In genomic region chr4:127500242-127500641, GRCh38 we compare ENCODE assay signal across 37 cellular contexts.
"Had no signal": no experiment of that assay in that cellular context is flagged by ENCODE, and none has a peak within 500 bp of the region (broad histone marks: within the 10 kb centered on the region; RNA-seq: fewer than 3 reads in every experiment).

No MANE protein-coding gene starts in this region.

- H3K9me3 Mint-ChIP-seq: activated B cell treated with CpG ODN at 0.5 μM for 24 hours; activated CD4-positive, alpha-beta memory T cell treated with anti-CD3 and anti-CD28 coated beads, Interleukin-2, amount 10 ng/mL, durations not matched to agents 7 days and 5 days had no signal

- H3K9ac ChIP-seq: KMS-11 had no signal

- H3K36me3 Mint-ChIP-seq: activated CD8-positive, alpha-beta memory T cell treated with anti-CD3 and anti-CD28 coated beads, Interleukin-2, amount 10 ng/mL, durations not matched to agents 7 days and 5 days; activated naive CD4-positive, alpha-beta T cell treated with anti-CD3 and anti-CD28 coated beads, Interleukin-2, amount 10 ng/mL, durations not matched to agents 7 days and 5 days; activated naive CD8-positive, alpha-beta T cell; brain had no signal

- H3K4me3 ChIP-seq: PC-9, SJSA1 had no signal

- H3K4me3 Mint-ChIP-seq: activated B cell treated with CpG ODN at 0.5 μM for 24 hours; activated CD4-positive, alpha-beta memory T cell treated with anti-CD3 and anti-CD28 coated beads, Interleukin-2, amount 10 ng/mL, durations not matched to agents 7 days and 5 days; activated CD8-positive, alpha-beta memory T cell treated with anti-CD3 and anti-CD28 coated beads, Interleukin-2, amount 10 ng/mL, durations not matched to agents 7 days and 5 days; activated naive CD4-positive, alpha-beta T cell treated with anti-CD3 and anti-CD28 coated beads, Interleukin-2, amount 10 ng/mL, durations not matched to agents 7 days and 5 days; activated naive CD8-positive, alpha-beta T cell; activated naive CD8-positive, alpha-beta T cell treated with anti-CD3 and anti-CD28 coated beads, Interleukin-2, amount 50 U/mL, for 24 hours; brain had no signal

- ATAC-seq: activated CD8-positive, alpha-beta memory T cell treated with anti-CD3 and anti-CD28 coated beads, Interleukin-2, amount 10 ng/mL, durations not matched to agents 7 days and 5 days; activated naive CD8-positive, alpha-beta T cell treated with anti-CD3 and anti-CD28 coated beads, Interleukin-2, amount 50 U/mL, for 24 hours had no signal

- H3K27ac Mint-ChIP-seq: activated B cell treated with CpG ODN at 0.5 μM for 24 hours; activated CD4-positive, alpha-beta memory T cell treated with anti-CD3 and anti-CD28 coated beads, Interleukin-2, amount 10 ng/mL, durations not matched to agents 7 days and 5 days; activated CD8-positive, alpha-beta memory T cell treated with anti-CD3 and anti-CD28 coated beads, Interleukin-2, amount 10 ng/mL, durations not matched to agents 7 days and 5 days; activated naive CD4-positive, alpha-beta T cell treated with anti-CD3 and anti-CD28 coated beads, Interleukin-2, amount 10 ng/mL, durations not matched to agents 7 days and 5 days; activated naive CD8-positive, alpha-beta T cell; activated naive CD8-positive, alpha-beta T cell treated with anti-CD3 and anti-CD28 coated beads, Interleukin-2, amount 50 U/mL, for 24 hours had no signal

- H3K4me1 Mint-ChIP-seq: activated B cell treated with CpG ODN at 0.5 μM for 24 hours; activated CD4-positive, alpha-beta memory T cell treated with anti-CD3 and anti-CD28 coated beads, Interleukin-2, amount 10 ng/mL, durations not matched to agents 7 days and 5 days; activated naive CD4-positive, alpha-beta T cell treated with anti-CD3 and anti-CD28 coated beads, Interleukin-2, amount 10 ng/mL, durations not matched to agents 7 days and 5 days; activated naive CD8-positive, alpha-beta T cell treated with anti-CD3 and anti-CD28 coated beads, Interleukin-2, amount 50 U/mL, for 24 hours had no signal

- H3K4me2 ChIP-seq: KMS-11, PC-9 had no signal

- H3K27me3 Mint-ChIP-seq: activated B cell treated with CpG ODN at 0.5 μM for 24 hours; activated CD4-positive, alpha-beta memory T cell treated with anti-CD3 and anti-CD28 coated beads, Interleukin-2, amount 10 ng/mL, durations not matched to agents 7 days and 5 days; activated CD8-positive, alpha-beta memory T cell treated with anti-CD3 and anti-CD28 coated beads, Interleukin-2, amount 10 ng/mL, durations not matched to agents 7 days and 5 days; activated naive CD4-positive, alpha-beta T cell treated with anti-CD3 and anti-CD28 coated beads, Interleukin-2, amount 10 ng/mL, durations not matched to agents 7 days and 5 days; activated naive CD8-positive, alpha-beta T cell treated with anti-CD3 and anti-CD28 coated beads, Interleukin-2, amount 50 U/mL, for 24 hours had no signal

- H3K36me3 ChIP-seq: SJSA1 had no signal

- H3K27ac ChIP-seq: KMS-11, PC-9, SJSA1, VCaP had no signal

- H2AFZ ChIP-seq: PC-9 had no signal

- H3K27me3 ChIP-seq: SJSA1 had no signal

- FAIRE-seq: bronchial epithelial cell, RCC 7860 had no signal

- DNase-seq: activated B cell treated with CpG ODN at 0.5 μM for 24 hours; activated CD4-positive, alpha-beta memory T cell treated with anti-CD3 and anti-CD28 coated beads, Interleukin-2, amount 10 ng/mL, durations not matched to agents 7 days and 5 days; activated CD4-positive, alpha-beta T cell treated with anti-CD3 and anti-CD28 coated beads for 48 hours; activated CD4-positive, CD25-positive, alpha-beta regulatory T cell treated with anti-CD3 and anti-CD28 coated beads, Interleukin-2, amount 50 U/mL, for 72 hours; activated CD8-positive, alpha-beta memory T cell treated with anti-CD3 and anti-CD28 coated beads for 24 hours; activated CD8-positive, alpha-beta memory T cell treated with anti-CD3 and anti-CD28 coated beads, Interleukin-2, amount 10 ng/mL, durations not matched to agents 7 days and 5 days; activated CD8-positive, alpha-beta memory T cell treated with anti-CD3 and anti-CD28 coated beads, Interleukin-2, amount 50 U/mL, for 48 hours; activated effector memory CD4-positive, alpha-beta T cell treated with Interleukin-2 at 50 U/mL for 16 hours; activated naive CD4-positive, alpha-beta T cell treated with anti-CD3 and anti-CD28 coated beads, Interleukin-2, amount 10 ng/mL, durations not matched to agents 7 days and 5 days; activated naive CD8-positive, alpha-beta T cell treated with anti-CD3 and anti-CD28 coated beads, Interleukin-2, amount 50 U/mL, for 24 hours; activated T-cell treated with anti-CD3 and anti-CD28 coated beads, Interleukin-2, amount 50 U/mL, for 48 hours; anterior cingulate cortex; central memory CD4-positive, alpha-beta T cell; MM.1S; MV-4-11; NCI-H1092; NCI-H146; NCI-H187; NCI-H2029 treated with DMSO at 0.1 percent for 48 hours; NCI-H2107; NCI-H2171; NCI-H510A; NCI-H526; NCI-H748 treated with DMSO at 0.1 percent for 48 hours; PC-9; SHP77 treated with DMSO at 0.1 percent for 48 hours; SW 1271; T-helper 1 cell; T-helper 2 cell; T-helper 9 cell had no signal

- H3K9me3 ChIP-seq: SJSA1 had no signal
